Comparison of ENCODE assay signal across 1 cellular context in genomic region chr17:40130352-40131042, GRCh38.
TF ChIP-seq lines count a peak whose summit lies in the region.

No MANE protein-coding gene starts in this region.

TF ChIP-seq in GM23338, 12 proteins besides CTCF, POLR2A, EP300 and RAD21 (continued from another document):
- TF ChIP-seq ZNF462 (CRISPR knock-in tag; IDR thresholded peaks at IDR 0.05) (no peak), POLR2AphosphoS5 (IDR thresholded peaks at IDR 0.05; ENCODE audit: low read depth) (no peak)
